ENCODE assay signal across 8 cellular contexts in the genomic region with DNA sequence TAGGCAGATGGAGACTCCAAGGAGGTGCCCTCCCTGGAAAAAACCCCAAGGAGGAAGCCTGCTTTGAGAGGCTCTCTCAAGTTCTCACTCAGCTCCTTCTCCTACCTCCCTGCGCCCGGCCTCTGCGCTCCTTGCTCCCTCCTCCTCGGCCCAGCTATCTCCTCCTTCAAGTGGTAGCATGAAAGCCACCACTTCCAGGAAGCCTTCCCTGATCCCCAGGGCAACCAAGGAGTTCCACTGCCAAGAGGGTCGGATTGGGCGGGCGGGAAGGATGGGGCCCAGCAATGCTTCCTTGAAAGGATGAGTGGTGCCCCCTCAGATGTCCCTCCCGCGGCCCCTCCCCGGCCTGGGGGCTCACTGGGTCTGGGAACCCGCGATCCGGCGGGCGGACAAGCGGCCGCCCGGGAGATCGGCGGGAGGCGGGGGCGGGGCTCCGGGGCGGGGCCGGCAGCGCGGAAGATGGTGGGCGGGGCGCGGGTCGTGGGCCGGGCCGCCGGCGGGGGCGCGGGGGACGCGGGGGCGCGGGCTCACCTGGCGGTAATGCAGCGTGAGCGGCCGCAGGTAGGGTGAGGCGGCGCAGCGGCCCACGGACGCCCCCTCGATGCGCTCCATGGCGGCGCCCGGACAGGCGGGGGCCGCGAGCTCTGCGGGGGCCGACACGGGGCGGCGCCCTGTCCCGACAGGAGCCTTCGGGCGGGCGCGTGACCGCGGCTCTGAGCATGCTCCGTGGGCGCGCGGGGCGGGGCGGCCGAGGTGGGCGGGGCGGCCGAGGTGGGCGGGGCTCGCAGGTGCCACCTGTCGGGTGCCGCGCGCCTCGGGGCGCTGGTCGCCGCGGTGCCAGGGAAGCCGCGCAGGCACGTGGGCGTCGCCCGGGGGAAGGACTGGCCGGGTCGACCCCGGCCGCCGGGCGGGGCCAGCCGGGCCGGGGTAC. TPM values are rescaled to one million over a fixed set of nuclear protein-coding genes. Genes with fewer than 3 reads are reported as not detected.
A peak's percentile ranks its signal among the peaks of the same experiment; 100 is the strongest.
DNase-seq lines count a peak whose midpoint lies in the region; ATAC-seq and TF ChIP-seq lines count a peak whose summit lies in the region.

NUDT14 (minus strand) TSS at position 715 of the 931 bp plus-strand sequence; CDS start at position 612, 103 bp downstream.

- TF ChIP-seq CTCF in PC-9 (conservative IDR thresholded peaks at IDR 0.05) (no peak), fibroblast of villous mesenchyme (IDR thresholded peaks at IDR 0.05; ENCODE audit: insufficient read depth, low read depth, low read length) (no peak)

- peaks cover 7% of the 10 kb centered on the region for H3F3A ChIP-seq in PC-9 (ENCODE audit: insufficient read depth, low read depth)

- no peaks in the 10 kb centered on the region for H3K9me2 ChIP-seq in PC-9 (ENCODE audit: insufficient read depth)

- peaks cover 13% of the 10 kb centered on the region; the same call in 1 of the 2 replicates for H4K20me1 ChIP-seq in PC-9 (ENCODE audit: insufficient read depth)

- ATAC-seq in HG03108 (IDR thresholded peaks at IDR 0.05; ENCODE audit: unreplicated experiment) = peak; percentile 52

- H3K4me3 ChIP-seq in PC-9 = peak within 1 kb of the TSS; percentile 60; the same call in 1 of the 2 replicates
- H3K4me3 ChIP-seq in fibroblast of villous mesenchyme (ENCODE audit: low read depth, low read length) = peak within 1 kb of the TSS; percentile 66
- H3K4me3 ChIP-seq in thymus (ENCODE audit: low read length) = peak within 1 kb of the TSS; percentile 64

- 1% methylated on average over 104 of the region's 105 CpGs for WGBS in thymus

- DNase-seq in NCI-H2029 (lab: John Stamatoyannopoulos, UW) = peak; percentile 40
- DNase-seq in NCI-H2029 treated with DMSO at 0.1 percent for 48 hours (lab: John Stamatoyannopoulos, UW) = no peak
- peak; percentile 51 to 80 for DNase-seq in PC-9
- peak; percentile 89 for DNase-seq in activated effector memory CD4-positive, alpha-beta T cell treated with Interleukin-2 at 50 U/mL for 16 hours
- DNase-seq in fibroblast of villous mesenchyme (ENCODE audit: low read depth) = peak; percentile 40
- peak in 36 of 56 donors; percentile 15 to 78 (median 41) for DNase-seq in nucleus accumbens (lab: John Stamatoyannopoulos, UW)

- H3K36me3 ChIP-seq in PC-9 (ENCODE audit: low read depth) (no peaks in the 10 kb centered on the region), thymus (ENCODE audit: control insufficient read depth, insufficient read depth) (no peaks in the 10 kb centered on the region)

- peaks cover 16% of the 10 kb centered on the region for H3K4me1 ChIP-seq in PC-9 (replicated peaks; ENCODE audit: insufficient read depth)
- no peaks in the 10 kb centered on the region for H3K4me1 ChIP-seq in thymus (ENCODE audit: control insufficient read depth, insufficient read depth, low read length)

- POLR2A ChIA-PET in PC-9 (lab: Charles Lee; ENCODE audit: unreplicated experiment) = no interaction called here

- no peak within 1 kb of the TSS for H3K27ac ChIP-seq in PC-9
- peak within 1 kb of the TSS; percentile 20 for H3K27ac ChIP-seq in thymus (ENCODE audit: low read depth)

- H3K9me3 ChIP-seq in PC-9 (ENCODE audit: insufficient read depth, low read depth) (no peaks in the 10 kb centered on the region), thymus (ENCODE audit: control insufficient read depth) (no peaks in the 10 kb centered on the region)

- H3K27me3 ChIP-seq in PC-9 (ENCODE audit: insufficient read depth, low read depth) (no peaks in the 10 kb centered on the region), thymus (ENCODE audit: control insufficient read depth, insufficient read depth) (peaks cover 7% of the 10 kb centered on the region)

- peak within 1 kb of the TSS; percentile 90 for H3K4me2 ChIP-seq in PC-9

- H3K79me2 ChIP-seq in PC-9 (ENCODE audit: low read depth) = no peaks in the 10 kb centered on the region

- H2AFZ ChIP-seq in PC-9 = no peak within 1 kb of the TSS

- no TSS peak for BruUV-seq in PC-9 (replicated peaks; lab: Mats Ljungman, UMichigan)

- CTCF ChIA-PET in PC-9 (lab: Charles Lee) = no interaction called here

- intact Hi-C loops in PC-9 (cut with micrococcal nuclease; ENCODE audit: unreplicated experiment) = no loop called here

RNA-seq across cellular contexts. Expression of gene NUDT14, which starts in this region (rescaled TPM):
- total RNA-seq in PC-9 (2021) (37.0 and 47.9 TPM in 2 replicates), fibroblast of villous mesenchyme (17.7 and 20.0 TPM in 2 replicates)
- 17.2 TPM for polyA plus RNA-seq in thymus
